In the genomic region with DNA sequence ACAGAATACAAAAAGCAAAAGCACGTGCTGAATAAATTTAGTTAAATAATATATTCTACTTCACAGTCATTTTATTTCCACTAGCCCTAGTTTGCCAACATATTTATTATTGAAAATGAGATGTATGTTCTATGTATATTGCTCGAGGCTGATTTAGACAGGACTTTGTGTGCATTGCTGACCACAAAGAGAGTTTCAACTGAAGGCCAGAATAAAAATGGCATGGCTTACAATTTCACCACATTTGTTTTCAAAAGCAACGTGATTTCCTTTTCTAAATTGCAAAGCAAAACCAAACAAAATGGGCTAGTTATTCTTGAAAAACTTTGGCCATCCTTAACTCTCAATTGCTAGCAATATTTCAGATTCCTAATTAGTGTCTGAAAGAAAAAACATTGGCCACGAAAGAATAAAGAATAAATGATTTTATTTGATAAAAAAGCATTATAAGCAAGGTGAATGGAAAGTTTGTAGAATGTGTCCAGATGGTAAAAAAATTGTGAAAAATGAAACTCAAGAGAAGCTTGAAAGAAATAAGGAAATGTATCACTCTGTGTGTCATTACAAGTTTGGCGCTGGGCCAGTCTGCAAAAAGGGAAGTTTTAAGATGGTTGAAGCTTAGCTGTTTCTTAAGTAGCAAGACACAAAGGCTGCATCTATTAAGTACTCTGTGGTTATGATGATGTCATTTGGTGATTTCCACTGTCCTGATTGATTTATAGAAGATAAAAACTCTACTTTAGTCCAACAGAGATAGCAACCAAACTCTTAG, we compare ENCODE assay signal across 8 cellular contexts.
DNase-seq lines count a peak whose midpoint lies in the region; ATAC-seq, FAIRE-seq and TF ChIP-seq lines count a peak whose summit lies in the region.

No MANE protein-coding gene starts in this region.

- H3K9me2 ChIP-seq in SK-N-SH, result no peaks in the 10 kb centered on the region

- no peaks in the 10 kb centered on the region for H3K27me3 Mint-ChIP-seq in endodermal cell (ENCODE audit: insufficient read depth)

- TF ChIP-seq CTCF in BJ (IDR thresholded peaks at IDR 0.05; ENCODE audit: insufficient read depth, low read depth, low read length) (no peak), SK-N-SH (IDR thresholded peaks at IDR 0.05) (no peak), endodermal cell (conservative IDR thresholded peaks at IDR 0.05) (no peak)

- DNase-seq in BJ (ENCODE audit: low read depth) (peak; percentile 23), GM19239 (ENCODE audit: insufficient read length, low spot score) (peak; percentile 16), SK-N-SH (no peak), left cardiac atrium (peak; percentile 63), NCI-H2196 treated with DMSO at 0.1 percent for 48 hours (lab: John Stamatoyannopoulos, UW; ENCODE audit: unreplicated experiment) (no peak), endodermal cell (no peak)
- DNase-seq in stimulated activated CD8-positive, alpha-beta memory T cell treated with anti-CD3 and anti-CD28 coated beads, Interleukin-4, amount 100 ng/mL, for 24 hours (ENCODE audit: low read depth), result peak; percentile 34

- H3K9me3 ChIP-seq in SK-N-SH, result no peaks in the 10 kb centered on the region
- H3K9me3 ChIP-seq in endodermal cell (ENCODE audit: control insufficient read depth, low read length), result peaks cover 44% of the 10 kb centered on the region

- intact Hi-C loops in left cardiac atrium (cut with DNase I), result no loop called here

- H3K4me3 Mint-ChIP-seq in endodermal cell, result no peak overlapping the region

- 28% methylated on average over 5 of the region's 5 CpGs for WGBS in SK-N-SH (ENCODE audit: low lambda C conversion rate)
- 95 to 100% methylated on average over 3 to 4 of the region's 5 CpGs for WGBS in endodermal cell (ENCODE audit: insufficient coverage in 1 of 2, insufficient read length in 1 of 2), 2 experiments

- no peaks in the 10 kb centered on the region for H4K20me1 ChIP-seq in SK-N-SH (ENCODE audit: insufficient read depth)

- ATAC-seq in HG03159 (IDR thresholded peaks at IDR 0.05; ENCODE audit: unreplicated experiment) (peak; percentile 96), left cardiac atrium (peak in 1 of 2 donors; percentile 65)

- no peak for TF ChIP-seq RAD21 in SK-N-SH (IDR thresholded peaks at IDR 0.05; ENCODE audit: low read length)

- H3K9ac ChIP-seq in SK-N-SH, result no peak overlapping the region
- no peak overlapping the region for H3K9ac ChIP-seq in endodermal cell (ENCODE audit: extremely low read depth, low read length, poor library complexity, severe bottlenecking)

- H2AFZ ChIP-seq in SK-N-SH (ENCODE audit: low read depth), result no peak overlapping the region

- peaks cover 14% of the 10 kb centered on the region for H3K9me3 Mint-ChIP-seq in endodermal cell

- H3F3A ChIP-seq in SK-N-SH (replicated peaks; ENCODE audit: insufficient read depth), result no peaks in the 10 kb centered on the region

- POLR2A ChIA-PET in BJ (lab: Charles Lee) (no interaction called here), SK-N-SH (lab: Yijun Ruan, JAX) (no interaction called here)

- H3K4me1 ChIP-seq in SK-N-SH (ENCODE audit: control insufficient read depth in 1 of 2, insufficient read depth in 2 of 2, low read depth in 1 of 2, low read length in 1 of 2) (no peaks in the 10 kb centered on the region; a peak in 1 of 4 replicates), endodermal cell (ENCODE audit: control insufficient read depth, insufficient read depth, low read length) (peaks cover 8% of the 10 kb centered on the region)

- H3K27me3 ChIP-seq in BJ (ENCODE audit: control insufficient read depth, insufficient read depth, low read length), result no peaks in the 10 kb centered on the region
- no peaks in the 10 kb centered on the region for H3K27me3 ChIP-seq in SK-N-SH (ENCODE audit: insufficient read depth)
- H3K27me3 ChIP-seq in endodermal cell (ENCODE audit: control insufficient read depth, insufficient read depth, low read length, poor library complexity, severe bottlenecking), result no peaks in the 10 kb centered on the region

- no peak overlapping the region for H3K4me2 ChIP-seq in SK-N-SH

- no peaks in the 10 kb centered on the region for H3K36me3 ChIP-seq in BJ (ENCODE audit: control insufficient read depth, insufficient read depth, low read length)
- H3K36me3 ChIP-seq in SK-N-SH (replicated peaks in 1 of 2; ENCODE audit: control insufficient read depth in 1 of 2, insufficient read depth in 2 of 2, low read length in 1 of 2), result no peaks in the 10 kb centered on the region
- H3K36me3 ChIP-seq in endodermal cell (ENCODE audit: control insufficient read depth, insufficient read depth, low read length), result peaks cover 4% of the 10 kb centered on the region

- H3K4me3 ChIP-seq in BJ (ENCODE audit: low read depth, low read length) (no peak overlapping the region), SK-N-SH (ENCODE audit: low read depth in 2 of 2, low read length in 1 of 2) (no peak overlapping the region), endodermal cell (ENCODE audit: low read length) (no peak overlapping the region)

- CTCF ChIA-PET in BJ (lab: Yijun Ruan, JAX), result no interaction called here
- CTCF ChIA-PET in SK-N-SH (lab: Yijun Ruan, JAX), result no interaction called here

- H3K27ac Mint-ChIP-seq in endodermal cell, result no peak overlapping the region

- no peak overlapping the region for H3K27ac ChIP-seq in SK-N-SH (ENCODE audit: low read depth in 2 of 2, low read length in 1 of 2)
- no peak overlapping the region for H3K27ac ChIP-seq in endodermal cell (ENCODE audit: low read depth, low read length)

- no peaks in the 10 kb centered on the region for H3K79me2 ChIP-seq in SK-N-SH (ENCODE audit: insufficient read depth)

- TF ChIP-seq EP300 in SK-N-SH (IDR thresholded peaks at IDR 0.05; ENCODE audit: borderline replicate concordance in 1 of 2, low read depth in 1 of 2, low read length in 1 of 2), result no peak

- H3K4me1 Mint-ChIP-seq in endodermal cell, result peaks cover 6% of the 10 kb centered on the region

- peak; percentile 97 for FAIRE-seq in GM19239 (lab: Jason Lieb, UNC)

- H3K36me3 Mint-ChIP-seq in endodermal cell (ENCODE audit: low read depth), result no peaks in the 10 kb centered on the region

TF ChIP-seq in SK-N-SH, 30 proteins besides CTCF, POLR2A, EP300 and RAD21:
- TF ChIP-seq, protein P1, sequence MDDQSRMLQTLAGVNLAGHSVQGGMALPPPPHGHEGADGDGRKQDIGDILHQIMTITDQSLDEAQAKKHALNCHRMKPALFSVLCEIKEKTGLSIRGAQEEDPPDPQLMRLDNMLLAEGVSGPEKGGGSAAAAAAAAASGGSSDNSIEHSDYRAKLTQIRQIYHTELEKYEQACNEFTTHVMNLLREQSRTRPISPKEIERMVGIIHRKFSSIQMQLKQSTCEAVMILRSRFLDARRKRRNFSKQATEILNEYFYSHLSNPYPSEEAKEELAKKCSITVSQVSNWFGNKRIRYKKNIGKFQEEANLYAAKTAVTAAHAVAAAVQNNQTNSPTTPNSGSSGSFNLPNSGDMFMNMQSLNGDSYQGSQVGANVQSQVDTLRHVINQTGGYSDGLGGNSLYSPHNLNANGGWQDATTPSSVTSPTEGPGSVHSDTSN (IDR thresholded peaks at IDR 0.05), result peak; percentile 38; the same call in 1 of the 2 replicates
- TF ChIP-seq ELF1 (IDR thresholded peaks at IDR 0.05) (no peak), NFIC (IDR thresholded peaks at IDR 0.05; ENCODE audit: borderline replicate concordance) (peak; percentile 45; the same call in 1 of the 2 replicates), TAF1 (IDR thresholded peaks at IDR 0.05; ENCODE audit: borderline replicate concordance, low read depth, low read length) (no peak)
- TF ChIP-seq, protein P2, sequence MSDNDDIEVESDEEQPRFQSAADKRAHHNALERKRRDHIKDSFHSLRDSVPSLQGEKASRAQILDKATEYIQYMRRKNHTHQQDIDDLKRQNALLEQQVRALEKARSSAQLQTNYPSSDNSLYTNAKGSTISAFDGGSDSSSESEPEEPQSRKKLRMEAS (IDR thresholded peaks at IDR 0.05; ENCODE audit: low read depth), result no peak

Comparison
In these comparisons a context has a peak if more than half of its experiments do, and no peak if none do; other contexts are left out.
1. DNase-seq: peak in BJ (single experiment), GM19239 (single experiment), left cardiac atrium (single experiment) and stimulated activated CD8-positive, alpha-beta memory T cell treated with anti-CD3 and anti-CD28 coated beads, Interleukin-4, amount 100 ng/mL, for 24 hours (single experiment); none in SK-N-SH (single experiment), NCI-H2196 treated with DMSO at 0.1 percent for 48 hours (single experiment) and endodermal cell (single experiment).